Comparison of ENCODE assay signal across 8 cellular contexts in genomic region chr12:71392521-71393145, GRCh38. TPM values are rescaled to one million over a fixed set of nuclear protein-coding genes. Genes with fewer than 3 reads are reported as not detected.
DNase-seq lines count a peak whose midpoint lies in the region; TF ChIP-seq lines count a peak whose summit lies in the region.

No MANE protein-coding gene starts in this region.

- H3K27ac ChIP-seq in cardiac muscle cell (no peak overlapping the region), KMS-11 (no peak overlapping the region), dorsolateral prefrontal cortex (no peak overlapping the region), mesenchymal stem cell (ENCODE audit: low read length, poor library complexity, severe bottlenecking) (no peak overlapping the region)

- H4K91ac ChIP-seq in mesenchymal stem cell (ENCODE audit: low read length): no peak overlapping the region

- intact Hi-C loops in cardiac septum (cut with DNase I) (no loop called here), dorsolateral prefrontal cortex (cut with DNase I) (loop anchor here in 1 of 2 donors (5.0 kb wide), 1 partner anchor 175 kb away; no protein-coding TSS in a partner anchor)

- no peak overlapping the region for H2AK5ac ChIP-seq in mesenchymal stem cell (ENCODE audit: low read length, severe bottlenecking)

- H3K4me3 ChIP-seq in cardiac muscle cell (no peak overlapping the region), HAP-1 (no peak overlapping the region), KMS-11 (IDR thresholded peaks at IDR 0.05; ENCODE audit: insufficient read depth, low read depth, low read length) (no peak overlapping the region), dorsolateral prefrontal cortex (no peak overlapping the region), mesenchymal stem cell (ENCODE audit: insufficient read depth in 1 of 2, low read depth in 1 of 2, low read length in 2 of 2) (no peak overlapping the region)

- no peak overlapping the region for H3K4ac ChIP-seq in mesenchymal stem cell (ENCODE audit: low read depth in 1 of 2, low read length in 2 of 2)

- H3K9me3 ChIP-seq in cardiac muscle cell (ENCODE audit: low read depth) (no peaks in the 10 kb centered on the region), HAP-1 (no peaks in the 10 kb centered on the region), mesenchymal stem cell (ENCODE audit: control insufficient read depth, low read length) (no peaks in the 10 kb centered on the region)

- DNase-seq in cardiac muscle cell (ENCODE audit: low read depth in 1 of 2, low spot score in 1 of 2) (peak; percentile 81 to 86), cardiac septum (ENCODE audit: low spot score) (no peak), HAP-1 (ENCODE audit: low spot score in 2 of 2) (peak; percentile 15 to 57), OCI-M1 (lab: John Stamatoyannopoulos, UW) (peak; percentile 84), dorsolateral prefrontal cortex (no peak), mesenchymal stem cell (peak; percentile 75), OCI-M2 (lab: John Stamatoyannopoulos, UW; ENCODE audit: unreplicated experiment) (no peak)

- no peaks in the 10 kb centered on the region for H4K20me1 ChIP-seq in KMS-11 (ENCODE audit: insufficient read depth)

- WGBS in mesenchymal stem cell: 40% methylated on average over 6 of the region's 10 CpGs

- H3K4me1 ChIP-seq in cardiac muscle cell (ENCODE audit: low read depth) (no peaks in the 10 kb centered on the region), HAP-1 (no peaks in the 10 kb centered on the region), KMS-11 (ENCODE audit: low read depth, poor library complexity, severe bottlenecking) (peaks cover 4% of the 10 kb centered on the region), mesenchymal stem cell (ENCODE audit: control insufficient read depth, insufficient read depth, low read depth, low read length) (no peaks in the 10 kb centered on the region)

- no peak overlapping the region for H3K9ac ChIP-seq in KMS-11
- peak overlapping the region; percentile 46 for H3K9ac ChIP-seq in mesenchymal stem cell (ENCODE audit: low read length)

- no peak overlapping the region for H4K8ac ChIP-seq in mesenchymal stem cell (ENCODE audit: low read length)

- H3K14ac ChIP-seq in mesenchymal stem cell (ENCODE audit: low read length in 2 of 2): no peak overlapping the region

- no peaks in the 10 kb centered on the region for H3K79me1 ChIP-seq in mesenchymal stem cell (replicated peaks; ENCODE audit: low read length, poor library complexity, severe bottlenecking)

- H2BK5ac ChIP-seq in mesenchymal stem cell (ENCODE audit: low read depth, low read length, poor library complexity, severe bottlenecking): no peak overlapping the region

- no peak overlapping the region for H2BK120ac ChIP-seq in mesenchymal stem cell (ENCODE audit: low read depth, low read length)

- TF ChIP-seq CTCF in cardiac muscle cell (IDR thresholded peaks at IDR 0.05; ENCODE audit: low read depth, low read length) (peak; percentile 91), KMS-11 (conservative IDR thresholded peaks at IDR 0.05; ENCODE audit: low read depth, low read length) (peak; percentile 99), dorsolateral prefrontal cortex (IDR thresholded peaks at IDR 0.05 in 54 of 56, conservative IDR thresholded peaks at IDR 0.05 in 2 of 56; ENCODE audit: low read depth in 1 of 56, partially characterized antibody in 56 of 56) (peak; percentile 48 to 88 (median 75))

- no peak overlapping the region for H2BK12ac ChIP-seq in mesenchymal stem cell (ENCODE audit: low read length in 2 of 2)

- H3K27me3 ChIP-seq in cardiac muscle cell (no peaks in the 10 kb centered on the region), HAP-1 (ENCODE audit: low read depth) (no peaks in the 10 kb centered on the region), KMS-11 (ENCODE audit: insufficient read depth, low read depth) (no peaks in the 10 kb centered on the region), dorsolateral prefrontal cortex (peaks cover 0 to 7% (median 0%) of the 10 kb centered on the region in 45 donors), mesenchymal stem cell (ENCODE audit: control insufficient read depth in 1 of 2, insufficient read depth in 1 of 2, low read length in 2 of 2) (no peaks in the 10 kb centered on the region)

- H3K36me3 ChIP-seq in cardiac muscle cell: no peaks in the 10 kb centered on the region
- H3K36me3 ChIP-seq in HAP-1 (replicated peaks): no peaks in the 10 kb centered on the region
- no peaks in the 10 kb centered on the region for H3K36me3 ChIP-seq in KMS-11 (ENCODE audit: insufficient read depth)
- H3K36me3 ChIP-seq in mesenchymal stem cell (ENCODE audit: control insufficient read depth in 1 of 2, insufficient read depth in 2 of 2, low read depth in 1 of 2, low read length in 2 of 2): no peaks in the 10 kb centered on the region

- H3K18ac ChIP-seq in mesenchymal stem cell (ENCODE audit: low read depth in 1 of 2, low read length in 2 of 2): no peak overlapping the region

- H3K23ac ChIP-seq in mesenchymal stem cell (ENCODE audit: low read length in 2 of 2): no peak overlapping the region

- no peak overlapping the region for H3K4me2 ChIP-seq in KMS-11
- H3K4me2 ChIP-seq in mesenchymal stem cell (ENCODE audit: low read length, poor library complexity, severe bottlenecking): no peak overlapping the region

- H2AFZ ChIP-seq in KMS-11 (ENCODE audit: low read depth) (0 out of 2 replicates have a peak overlapping the region, but pooled peaks have one; percentile 4), mesenchymal stem cell (ENCODE audit: low read depth, low read length) (no peak overlapping the region)

- no peak overlapping the region for H2BK15ac ChIP-seq in mesenchymal stem cell (ENCODE audit: low read depth, poor library complexity, severe bottlenecking)

- no peaks in the 10 kb centered on the region for H3K79me2 ChIP-seq in KMS-11 (ENCODE audit: insufficient read depth, low read depth)

- in situ Hi-C loops in HAP-1 (cut with MboI; ENCODE audit: low sequenced_read_pairs): no loop called here

RNA-seq across cellular contexts. Expression of gene LGR5, which starts 47.0 kb away (rescaled TPM):
- total RNA-seq in cardiac muscle cell (0.12 and 0.25 TPM in 2 replicates), cardiac septum (not detected), dorsolateral prefrontal cortex (10 to 100 TPM in 38 of 120 experiments, 1 to 10 TPM in 82; 1.1 to 33.8 (median 7.3) TPM)
- polyA plus RNA-seq in cardiac muscle cell: 0.34 TPM in 1 of 2 replicates, not detected in the other
- polyA plus RNA-seq in mesenchymal stem cell (2013, experiment 1 of 2): not detected
- polyA plus RNA-seq in mesenchymal stem cell (2013, experiment 2 of 2): not detected

Comparison
In these comparisons a context has a peak if more than half of its experiments do, and no peak if none do; other contexts are left out.
1. DNase-seq: peak in cardiac muscle cell (2 of 2), HAP-1 (2 of 2), OCI-M1 (single experiment) and mesenchymal stem cell (single experiment); none in cardiac septum (single experiment), dorsolateral prefrontal cortex (0 of 10) and OCI-M2 (single experiment).
2. Peak in every context shown above with its lines, with median percentiles within 50 percentile points of each other: CTCF ChIP-seq.